22 cellular contexts compared by ENCODE assay signal in the genomic region with DNA sequence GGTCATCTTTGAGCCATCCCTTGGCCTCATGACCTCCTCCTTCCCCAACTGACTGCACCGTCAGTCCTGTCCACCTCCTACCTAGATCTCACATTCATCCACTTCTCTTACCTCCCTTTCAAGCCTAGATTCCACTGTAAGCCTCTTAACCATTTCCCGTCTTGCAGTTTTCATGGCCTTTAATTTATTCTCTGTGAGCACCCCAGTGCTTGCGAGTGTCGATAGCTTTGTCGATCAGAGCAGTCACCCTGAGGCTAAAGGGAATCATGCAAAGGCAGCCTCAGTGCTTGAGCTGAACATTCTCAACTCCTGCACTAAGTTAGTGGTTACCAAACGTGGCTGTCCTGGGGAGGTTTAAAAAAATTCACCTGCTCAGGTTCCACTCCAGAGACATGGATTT. TPM values are rescaled to one million over a fixed set of nuclear protein-coding genes. Genes with fewer than 3 reads are reported as not detected.
DNase-seq lines count a peak whose midpoint lies in the region; ATAC-seq and TF ChIP-seq lines count a peak whose summit lies in the region.
"Had no signal": no experiment of that assay in that cellular context is flagged by ENCODE, and none has a peak within 500 bp of the region (broad histone marks: within the 10 kb centered on the region; RNA-seq: fewer than 3 reads in every experiment).

No MANE protein-coding gene starts in this region.

- 0 out of 2 replicates have a peak, but pooled peaks cover 3% of the 10 kb centered on the region for H3K36me3 ChIP-seq in Loucy (ENCODE audit: insufficient read depth, low read length)
- H3K36me3 ChIP-seq in colonic mucosa = no peaks in the 10 kb centered on the region
- H3K36me3 ChIP-seq: esophagus squamous epithelium, ovary, right lobe of liver, uterus had no signal

- no peaks in the 10 kb centered on the region for H3K27me3 Mint-ChIP-seq in activated naive CD4-positive, alpha-beta T cell treated with anti-CD3 and anti-CD28 coated beads, Interleukin-2, amount 50 U/mL, for 24 hours
- H3K27me3 Mint-ChIP-seq in stimulated activated memory B cell treated with anti-CD40 and anti-IgM and Interleukin-4, amounts not matched to agents 10 μg/mL and 1 μg/mL and 100 μg/mL, for 72 hours = no peaks in the 10 kb centered on the region

- no peak overlapping the region for H3K4me3 Mint-ChIP-seq in activated naive CD4-positive, alpha-beta T cell treated with anti-CD3 and anti-CD28 coated beads, Interleukin-2, amount 50 U/mL, for 24 hours
- H3K4me3 Mint-ChIP-seq in stimulated activated memory B cell treated with anti-CD40 and anti-IgM and Interleukin-4, amounts not matched to agents 10 μg/mL and 1 μg/mL and 100 μg/mL, for 72 hours = no peak overlapping the region

- H4K20me1 ChIP-seq in Loucy (ENCODE audit: insufficient read depth, low read length, poor library complexity, severe bottlenecking) = no peaks in the 10 kb centered on the region

- H3F3A ChIP-seq in Loucy (ENCODE audit: low read depth) = no peaks in the 10 kb centered on the region

- peak overlapping the region; percentile 95 for H3K27ac Mint-ChIP-seq in activated naive CD4-positive, alpha-beta T cell treated with anti-CD3 and anti-CD28 coated beads, Interleukin-2, amount 50 U/mL, for 24 hours
- peak overlapping the region; percentile 74 for H3K27ac Mint-ChIP-seq in stimulated activated memory B cell treated with anti-CD40 and anti-IgM and Interleukin-4, amounts not matched to agents 10 μg/mL and 1 μg/mL and 100 μg/mL, for 72 hours

- H3K4me1 ChIP-seq in Loucy (ENCODE audit: insufficient read depth, low read length, poor library complexity, severe bottlenecking) (peaks cover 76% of the 10 kb centered on the region), colonic mucosa (no peaks in the 10 kb centered on the region)
- H3K4me1 ChIP-seq: uterus had no signal

- peaks cover 5% of the 10 kb centered on the region for H3K9me3 Mint-ChIP-seq in activated naive CD4-positive, alpha-beta T cell treated with anti-CD3 and anti-CD28 coated beads, Interleukin-2, amount 50 U/mL, for 24 hours
- no peaks in the 10 kb centered on the region for H3K9me3 Mint-ChIP-seq in stimulated activated memory B cell treated with anti-CD40 and anti-IgM and Interleukin-4, amounts not matched to agents 10 μg/mL and 1 μg/mL and 100 μg/mL, for 72 hours

- no peaks in the 10 kb centered on the region for H3K27me3 ChIP-seq in Loucy (ENCODE audit: insufficient read depth, low read length, poor library complexity, severe bottlenecking)
- H3K27me3 ChIP-seq in colonic mucosa = no peaks in the 10 kb centered on the region
- H3K27me3 ChIP-seq: esophagus squamous epithelium, ovary, right lobe of liver, uterus had no signal

- H3K36me3 Mint-ChIP-seq in activated naive CD4-positive, alpha-beta T cell treated with anti-CD3 and anti-CD28 coated beads, Interleukin-2, amount 50 U/mL, for 24 hours = peaks cover 26% of the 10 kb centered on the region
- peaks cover 67% of the 10 kb centered on the region for H3K36me3 Mint-ChIP-seq in stimulated activated memory B cell treated with anti-CD40 and anti-IgM and Interleukin-4, amounts not matched to agents 10 μg/mL and 1 μg/mL and 100 μg/mL, for 72 hours

- intact Hi-C loops in colonic mucosa (cut with DNase I) = no loop called here

- DNase-seq in activated naive CD4-positive, alpha-beta T cell treated with Interleukin-2 at 50 U/mL for 16 hours = no peak
- peak; percentile 9 for DNase-seq in colonic mucosa
- no peak for DNase-seq in NCI-H2196 (lab: John Stamatoyannopoulos, UW; ENCODE audit: unreplicated experiment)
- no peak for DNase-seq in omental fat pad (ENCODE audit: low spot score)
- DNase-seq: amygdala; esophagus squamous epithelium; left colon; NCI-H1930; NCI-H524; ovary; right lobe of liver; SIG-M5; stimulated activated CD4-positive, alpha-beta T cell treated with anti-CD3 and anti-CD28 coated beads, Interleukin-2, amount 100 ng/mL, for 24 hours; T-helper 9 cell; uterus had no signal

- H3K4me1 Mint-ChIP-seq in activated naive CD4-positive, alpha-beta T cell treated with anti-CD3 and anti-CD28 coated beads, Interleukin-2, amount 50 U/mL, for 24 hours = peaks cover 92% of the 10 kb centered on the region
- H3K4me1 Mint-ChIP-seq in stimulated activated memory B cell treated with anti-CD40 and anti-IgM and Interleukin-4, amounts not matched to agents 10 μg/mL and 1 μg/mL and 100 μg/mL, for 72 hours = peaks cover 87% of the 10 kb centered on the region

- H3K9me3 ChIP-seq in Loucy (ENCODE audit: insufficient read depth, low read depth, low read length) = no peaks in the 10 kb centered on the region
- no peaks in the 10 kb centered on the region for H3K9me3 ChIP-seq in colonic mucosa
- H3K9me3 ChIP-seq: esophagus squamous epithelium, ovary, right lobe of liver, uterus had no signal

- no peak overlapping the region for H3K27ac ChIP-seq in colonic mucosa
- H3K27ac ChIP-seq: ovary, right lobe of liver, uterus had no signal

- peak overlapping the region; percentile 13 for H3K4me2 ChIP-seq in Loucy (ENCODE audit: low read depth, low read length, poor library complexity, severe bottlenecking)

- no peak for ATAC-seq in stimulated activated memory B cell treated with anti-CD40 and anti-IgM and Interleukin-4, amounts not matched to agents 10 μg/mL and 1 μg/mL and 100 μg/mL, for 72 hours
- ATAC-seq in HG03095 (IDR thresholded peaks at IDR 0.05; ENCODE audit: unreplicated experiment) = no peak
- no peak for ATAC-seq in omental fat pad (ENCODE audit: low FRiP score)
- ATAC-seq: activated CD4-positive, CD25-positive, alpha-beta regulatory T cell treated with anti-CD3 and anti-CD28 coated beads, Interleukin-2, amount 50 U/mL, for 24 hours; HCT116; K562; left colon; right lobe of liver had no signal

- H3K9ac ChIP-seq in Loucy (ENCODE audit: low read depth, low read length, poor library complexity, severe bottlenecking) = no peak overlapping the region
- no peak overlapping the region for H3K9ac ChIP-seq in colonic mucosa (ENCODE audit: low read depth in 2 of 2, low read length in 2 of 2)

- H3K79me2 ChIP-seq in Loucy (ENCODE audit: insufficient read depth, low read length) = peaks cover 87% of the 10 kb centered on the region

- H3K4me3 ChIP-seq in Loucy (ENCODE audit: low read length, poor library complexity, severe bottlenecking) (no peak overlapping the region), colonic mucosa (no peak overlapping the region)
- H3K4me3 ChIP-seq: esophagus squamous epithelium, K562, ovary, right lobe of liver, uterus had no signal

- TF ChIP-seq CTCF in Loucy (conservative IDR thresholded peaks at IDR 0.05; ENCODE audit: low read length) (no peak), colonic mucosa (IDR thresholded peaks at IDR 0.05) (no peak), omental fat pad (IDR thresholded peaks at IDR 0.05) (no peak)

- no peaks in the 10 kb centered on the region for H3K9me2 ChIP-seq in Loucy (replicated peaks; ENCODE audit: low read depth, low read length)

- no peak overlapping the region for H2AFZ ChIP-seq in Loucy (ENCODE audit: low read length)

RNA-seq across cellular contexts. Expression of gene ARHGAP25, which starts 14.7 kb away (rescaled TPM):
- total RNA-seq in colonic mucosa = 1 to 10 TPM; 3.6 to 3.7 TPM
- total RNA-seq in omental fat pad = 10 to 100 TPM in 2 of 4 donors, 1 to 10 TPM in 2; 6.1 to 40.8 (median 11.7) TPM
